2 cellular contexts compared by ENCODE assay signal in genomic region chr1:210816136-210816535, GRCh38.
TF ChIP-seq lines count a peak whose summit lies in the region.

No MANE protein-coding gene starts in this region.

TF ChIP-seq in SK-N-SH, 30 proteins besides CTCF, POLR2A, EP300 and RAD21:
- no peak for TF ChIP-seq USF2 (IDR thresholded peaks at IDR 0.05; ENCODE audit: borderline replicate concordance, low read depth, low read length)
- no peak for TF ChIP-seq CHD2 (IDR thresholded peaks at IDR 0.05; ENCODE audit: low read length, partially characterized antibody)

TF ChIP-seq in neural cell, 6 proteins besides CTCF, POLR2A, EP300 and RAD21 (continued from another document):
- TF ChIP-seq REST (IDR thresholded peaks at IDR 0.05; ENCODE audit: borderline replicate concordance) (no peak), TAF1 (IDR thresholded peaks at IDR 0.05; ENCODE audit: low read depth) (no peak), POLR2AphosphoS5 (IDR thresholded peaks at IDR 0.05) (no peak)
